Comparison of ENCODE assay signal across 31 cellular contexts in the genomic region with DNA sequence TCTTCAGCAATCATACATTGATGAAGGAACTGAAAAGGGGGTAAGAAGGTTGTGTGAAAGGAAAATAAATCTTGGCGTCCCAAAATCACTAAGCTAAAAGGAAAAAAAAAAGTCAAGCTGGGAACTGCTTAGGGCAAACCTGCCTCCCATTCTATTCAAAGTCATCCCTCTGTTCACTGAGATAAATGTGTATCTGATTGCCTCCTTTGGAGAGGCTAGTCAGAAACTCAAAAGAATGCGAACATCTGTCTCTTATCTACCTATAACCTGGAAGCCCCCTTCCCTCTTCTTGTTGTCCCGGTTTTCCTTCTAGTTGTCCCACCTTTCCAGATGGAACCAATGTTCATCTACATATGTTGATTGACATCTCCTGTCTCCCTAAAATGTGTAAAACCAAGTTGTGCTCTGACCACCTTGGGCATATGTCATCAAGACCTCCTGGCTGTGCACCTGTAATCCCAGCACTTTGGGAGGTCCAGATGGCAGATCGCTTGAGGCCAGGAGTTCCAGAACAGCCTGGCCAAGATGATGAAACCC.
"Had no signal": no experiment of that assay in that cellular context is flagged by ENCODE, and none has a peak within 500 bp of the region (broad histone marks: within the 10 kb centered on the region; RNA-seq: fewer than 3 reads in every experiment).

No MANE protein-coding gene starts in this region.

- H3K36me3 ChIP-seq: adrenal gland, neural progenitor cell, right atrium auricular region, stomach, thyroid gland, upper lobe of left lung, vagina had no signal

- FAIRE-seq: TTC549 had no signal

- H3K36me3 Mint-ChIP-seq: activated naive CD8-positive, alpha-beta T cell treated with anti-CD3 and anti-CD28 coated beads for 36 hours; neural progenitor cell had no signal

- H3K4me3 ChIP-seq: adrenal gland, neural progenitor cell, psoas muscle, right atrium auricular region, smooth muscle cell, stomach, thyroid gland, upper lobe of left lung, vagina had no signal

- DNase-seq: activated CD4-positive, alpha-beta memory T cell treated with anti-CD3 and anti-CD28 coated beads, Interleukin-2, amount 10 ng/mL, durations not matched to agents 7 days and 5 days; activated CD4-positive, alpha-beta T cell treated with anti-CD3 and anti-CD28 coated beads for 1 hour; activated CD4-positive, alpha-beta T cell treated with anti-CD3 and anti-CD28 coated beads, Interleukin-2, amount 10 ng/mL, durations not matched to agents 7 days and 5 days; activated naive CD4-positive, alpha-beta T cell treated with Interleukin-2 at 50 U/mL for 16 hours; activated naive CD8-positive, alpha-beta T cell treated with anti-CD3 and anti-CD28 coated beads for 36 hours; activated T-cell treated with anti-CD3 and anti-CD28 coated beads, Interleukin-2, amount 50 U/mL, for 48 hours; aorta; caudate nucleus; cortex of kidney; foreskin fibroblast; hippocampal formation; naive thymus-derived CD8-positive, alpha-beta T cell; occipital lobe; psoas muscle; stimulated activated CD4-positive, alpha-beta T cell treated with anti-CD3 and anti-CD28 coated beads, Interleukin-1b, Interleukin-23, amount 100 ng/mL, for 48 hours; stimulated activated CD4-positive, alpha-beta T cell treated with anti-CD3 and anti-CD28 coated beads, Interleukin-4, amount 100 ng/mL, for 4 hours; stimulated activated CD8-positive, alpha-beta memory T cell treated with anti-CD3 and anti-CD28 coated beads, Interleukin-4, amount 100 ng/mL, for 48 hours; stimulated activated naive B cell treated with anti-CD40 and anti-IgM and Interleukin-4, amounts not matched to agents 10 μg/mL and 1 μg/mL and 100 μg/mL, for 72 hours; stomach; T-helper 9 cell; upper lobe of left lung had no signal

- H3K4me2 ChIP-seq: neural progenitor cell, smooth muscle cell had no signal

- H3K9me3 Mint-ChIP-seq: activated CD4-positive, alpha-beta memory T cell treated with anti-CD3 and anti-CD28 coated beads, Interleukin-2, amount 10 ng/mL, durations not matched to agents 7 days and 5 days; activated CD4-positive, alpha-beta T cell treated with anti-CD3 and anti-CD28 coated beads, Interleukin-2, amount 10 ng/mL, durations not matched to agents 7 days and 5 days; activated naive CD8-positive, alpha-beta T cell treated with anti-CD3 and anti-CD28 coated beads for 36 hours; memory B cell; naive thymus-derived CD8-positive, alpha-beta T cell; neural progenitor cell; stimulated activated naive B cell treated with anti-CD40 and anti-IgM and Interleukin-4, amounts not matched to agents 10 μg/mL and 1 μg/mL and 100 μg/mL, for 72 hours had no signal

- H3K79me2 ChIP-seq: parathyroid adenoma had no signal

- H3K4me3 Mint-ChIP-seq: activated CD4-positive, alpha-beta memory T cell treated with anti-CD3 and anti-CD28 coated beads, Interleukin-2, amount 10 ng/mL, durations not matched to agents 7 days and 5 days; activated CD4-positive, alpha-beta T cell treated with anti-CD3 and anti-CD28 coated beads, Interleukin-2, amount 10 ng/mL, durations not matched to agents 7 days and 5 days; activated naive CD8-positive, alpha-beta T cell treated with anti-CD3 and anti-CD28 coated beads for 36 hours; memory B cell; naive thymus-derived CD8-positive, alpha-beta T cell; neural progenitor cell; stimulated activated naive B cell treated with anti-CD40 and anti-IgM and Interleukin-4, amounts not matched to agents 10 μg/mL and 1 μg/mL and 100 μg/mL, for 72 hours had no signal

- H2AFZ ChIP-seq: neural progenitor cell, parathyroid adenoma had no signal

- H3K4me1 Mint-ChIP-seq: activated CD4-positive, alpha-beta memory T cell treated with anti-CD3 and anti-CD28 coated beads, Interleukin-2, amount 10 ng/mL, durations not matched to agents 7 days and 5 days; memory B cell; neural progenitor cell; stimulated activated naive B cell treated with anti-CD40 and anti-IgM and Interleukin-4, amounts not matched to agents 10 μg/mL and 1 μg/mL and 100 μg/mL, for 72 hours had no signal

- ATAC-seq: esophagus mucosa; naive thymus-derived CD8-positive, alpha-beta T cell; psoas muscle; stimulated activated naive B cell treated with anti-CD40 and anti-IgM and Interleukin-4, amounts not matched to agents 10 μg/mL and 1 μg/mL and 100 μg/mL, for 72 hours had no signal

- H3K9me3 ChIP-seq: adrenal gland, psoas muscle, right atrium auricular region, stomach, thyroid gland, upper lobe of left lung, vagina had no signal

- H3K27ac ChIP-seq: adrenal gland, neural progenitor cell, parathyroid adenoma, psoas muscle, right atrium auricular region, stomach, thyroid gland, upper lobe of left lung, vagina had no signal

- H3K9ac ChIP-seq: neural progenitor cell, parathyroid adenoma had no signal

- H3K4me1 ChIP-seq: adrenal gland, parathyroid adenoma, psoas muscle, right atrium auricular region, stomach, thyroid gland, upper lobe of left lung, vagina had no signal

- H3K27ac Mint-ChIP-seq: activated CD4-positive, alpha-beta memory T cell treated with anti-CD3 and anti-CD28 coated beads, Interleukin-2, amount 10 ng/mL, durations not matched to agents 7 days and 5 days; activated CD4-positive, alpha-beta T cell treated with anti-CD3 and anti-CD28 coated beads, Interleukin-2, amount 10 ng/mL, durations not matched to agents 7 days and 5 days; activated naive CD8-positive, alpha-beta T cell treated with anti-CD3 and anti-CD28 coated beads for 36 hours; memory B cell; neural progenitor cell; stimulated activated naive B cell treated with anti-CD40 and anti-IgM and Interleukin-4, amounts not matched to agents 10 μg/mL and 1 μg/mL and 100 μg/mL, for 72 hours had no signal

- H3K27me3 ChIP-seq: adrenal gland, neural progenitor cell, right atrium auricular region, stomach, thyroid gland, upper lobe of left lung, vagina had no signal

- H3K27me3 Mint-ChIP-seq: activated CD4-positive, alpha-beta memory T cell treated with anti-CD3 and anti-CD28 coated beads, Interleukin-2, amount 10 ng/mL, durations not matched to agents 7 days and 5 days; activated CD4-positive, alpha-beta T cell treated with anti-CD3 and anti-CD28 coated beads, Interleukin-2, amount 10 ng/mL, durations not matched to agents 7 days and 5 days; activated naive CD8-positive, alpha-beta T cell treated with anti-CD3 and anti-CD28 coated beads for 36 hours; memory B cell; naive thymus-derived CD8-positive, alpha-beta T cell; stimulated activated naive B cell treated with anti-CD40 and anti-IgM and Interleukin-4, amounts not matched to agents 10 μg/mL and 1 μg/mL and 100 μg/mL, for 72 hours had no signal
